Comparison of ENCODE assay signal across 8 cellular contexts in the genomic region with DNA sequence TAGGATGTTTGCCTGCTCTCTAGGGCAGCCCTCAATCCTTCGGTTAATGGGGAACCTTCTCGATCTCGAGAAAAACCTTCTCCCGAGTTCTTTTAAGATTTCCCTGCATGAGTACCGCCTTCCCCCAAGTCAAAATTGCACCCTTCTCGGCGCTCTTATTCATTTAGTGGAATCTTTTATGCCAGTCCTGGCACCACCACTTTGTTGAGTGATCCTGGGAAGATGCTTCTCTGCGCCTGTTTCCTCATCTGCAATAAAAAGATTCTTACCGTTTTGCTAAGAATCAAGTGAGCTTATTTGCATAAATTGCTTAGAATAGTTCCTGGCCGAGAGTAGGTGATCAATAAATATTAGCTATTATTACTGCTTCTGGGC. TPM values are rescaled to one million over a fixed set of nuclear protein-coding genes. Genes with fewer than 3 reads are reported as not detected.
DNase-seq lines count a peak whose midpoint lies in the region; ATAC-seq, FAIRE-seq and TF ChIP-seq lines count a peak whose summit lies in the region.

No MANE protein-coding gene starts in this region.

- no peak for DNase-seq in Panc1 (ENCODE audit: low read depth, low spot score)
- no peak for DNase-seq in esophagus muscularis mucosa (ENCODE audit: extremely low spot score)
- no peak for DNase-seq in omental fat pad (ENCODE audit: low spot score)
- no peak for DNase-seq in GM12892 (ENCODE audit: insufficient read length)
- DNase-seq in NCI-H1105 treated with DMSO at 0.1 percent for 48 hours (lab: John Stamatoyannopoulos, UW), result no peak
- no peak for DNase-seq in GM10248 (ENCODE audit: extremely low spot score)

- WGBS in esophagus muscularis mucosa, result 2% methylated on average over 10 of the region's 10 CpGs

- H3K4me1 ChIP-seq in Panc1 (ENCODE audit: control insufficient read depth, insufficient read depth, low read length) (peaks cover 25% of the 10 kb centered on the region), esophagus muscularis mucosa (peaks cover 41 to 58% (median 52%) of the 10 kb centered on the region in 4 donors), rectal smooth muscle tissue (ENCODE audit: control insufficient read depth, insufficient read depth, low read length) (peaks cover 6% of the 10 kb centered on the region)

- H3K36me3 ChIP-seq in Panc1 (ENCODE audit: control insufficient read depth, insufficient read depth, low read length), result peaks cover 4% of the 10 kb centered on the region; the same call in 1 of the 2 replicates
- peaks cover 0 to 5% (median 2%) of the 10 kb centered on the region in 4 donors for H3K36me3 ChIP-seq in esophagus muscularis mucosa
- no peaks in the 10 kb centered on the region for H3K36me3 ChIP-seq in rectal smooth muscle tissue (ENCODE audit: control insufficient read depth, insufficient read depth, low read length)

- no peak for TF ChIP-seq EP300 in esophagus muscularis mucosa (IDR thresholded peaks at IDR 0.05)

- no TSS peak for BruUV-seq in Panc1 (replicated peaks; lab: Mats Ljungman, UMichigan)

- ATAC-seq in Panc1 (no peak), omental fat pad (ENCODE audit: low FRiP score) (no peak)

- H3K4me3 ChIP-seq in GM08714 (ENCODE audit: low read length) (peak overlapping the region; percentile 98), Panc1 (ENCODE audit: low read depth in 2 of 2, low read length in 2 of 2) (peak overlapping the region; percentile 87 to 96), esophagus muscularis mucosa (peak overlapping the region; percentile 77 to 99 (median 90)), rectal smooth muscle tissue (ENCODE audit: low read length) (peak overlapping the region; percentile 98)

- peak overlapping the region; percentile 91 for H3K9ac ChIP-seq in rectal smooth muscle tissue (ENCODE audit: low read length)

- H3K27ac ChIP-seq in Panc1 (ENCODE audit: low read length), result peak overlapping the region; percentile 99
- peak overlapping the region; percentile 82 to 92 (median 90) for H3K27ac ChIP-seq in esophagus muscularis mucosa (replicated peaks in 1 of 4)
- H3K27ac ChIP-seq in rectal smooth muscle tissue (ENCODE audit: low read depth, low read length), result no peak overlapping the region

- intact Hi-C loops in Panc1 (cut with micrococcal nuclease; ENCODE audit: unreplicated experiment) (no loop called here), esophagus muscularis mucosa (cut with DNase I) (no loop called here)

- in situ Hi-C loops in Panc1 (cut with HindIII; ENCODE audit: low pct_unique_long_range_greater_than_20kb, low sequenced_read_pairs), result no loop called here

- no peak for TF ChIP-seq POLR2A in esophagus muscularis mucosa (IDR thresholded peaks at IDR 0.05; ENCODE audit: low read depth)
- TF ChIP-seq POLR2A in GM12892 (IDR thresholded peaks at IDR 0.05; ENCODE audit: low read depth, low read length), result no peak

- POLR2A ChIA-PET in Panc1 (lab: Charles Lee) (no interaction called here), GM10248 (lab: Yijun Ruan, JAX) (no interaction called here)

- FAIRE-seq in GM12892 (lab: Jason Lieb, UNC), result no peak

- CTCF ChIA-PET in Panc1 (lab: Charles Lee) (interaction anchor here (0.7 kb wide), 1 partner anchor 167 kb away, joined by 5 read pairs; no protein-coding TSS in a partner anchor), GM10248 (lab: Yijun Ruan, JAX) (interaction anchor here (1.0 to 2.0 kb wide), 4 partner anchors 13 to 265 kb away, joined by 3 to 7 read pairs (median 4); no protein-coding TSS in a partner anchor)

- H3K27me3 ChIP-seq in Panc1 (ENCODE audit: control insufficient read depth, insufficient read depth, low read length), result no peaks in the 10 kb centered on the region
- no peaks in the 10 kb centered on the region for H3K27me3 ChIP-seq in esophagus muscularis mucosa
- H3K27me3 ChIP-seq in rectal smooth muscle tissue (ENCODE audit: control insufficient read depth, insufficient read depth, low read length), result no peaks in the 10 kb centered on the region

- no peak for TF ChIP-seq CTCF in Panc1 (IDR thresholded peaks at IDR 0.05)
- TF ChIP-seq CTCF in esophagus muscularis mucosa (IDR thresholded peaks at IDR 0.05), result no peak
- no peak for TF ChIP-seq CTCF in omental fat pad (IDR thresholded peaks at IDR 0.05)
- TF ChIP-seq CTCF in GM10248 (IDR thresholded peaks at IDR 0.05; ENCODE audit: control extremely low read depth, extremely low read depth, low read depth, missing control alignments), result no peak

- H3K9me3 ChIP-seq in Panc1 (ENCODE audit: control insufficient read depth, insufficient read depth, low read depth, low read length) (no peaks in the 10 kb centered on the region), esophagus muscularis mucosa (no peaks in the 10 kb centered on the region)

RNA-seq across cellular contexts. Expression of a gene that starts 0.7 kb away (rescaled TPM):
- total RNA-seq in Panc1 (2021; ENCODE audit: unreplicated experiment), result 253 TPM
- 200 TPM for polyA plus RNA-seq in Panc1 (2012; ENCODE audit: insufficient read length)
- 100 to 1,000 TPM in 2 of 4 donors, 10 to 100 TPM in 2; 83.1 to 105 (median 99.8) TPM for total RNA-seq in esophagus muscularis mucosa
- total RNA-seq in omental fat pad, result 100 to 1,000 TPM; 103 to 137 (median 124) TPM
- polyA plus RNA-seq in GM12892 (2012; ENCODE audit: missing spikeins), result 57.4 TPM

RNA-seq across cellular contexts. Expression of a gene that starts 48.1 kb away (rescaled TPM):
- total RNA-seq in Panc1 (2021; ENCODE audit: unreplicated experiment), result 266 TPM
- 692 TPM for polyA plus RNA-seq in Panc1 (2012; ENCODE audit: insufficient read length)
- 100 to 1,000 TPM; 101 to 153 (median 134) TPM for total RNA-seq in esophagus muscularis mucosa
- total RNA-seq in omental fat pad, result 100 to 1,000 TPM; 221 to 387 (median 302) TPM
- polyA plus RNA-seq in GM12892 (2012; ENCODE audit: missing spikeins), result 230 TPM

RNA-seq across cellular contexts. Expression of a gene that starts 53.8 kb away (rescaled TPM):
- total RNA-seq in Panc1 (2021; ENCODE audit: unreplicated experiment) (0.23 TPM), esophagus muscularis mucosa (not detected), omental fat pad (not detected)
- polyA plus RNA-seq in Panc1 (2012; ENCODE audit: insufficient read length), result 0.48 TPM
- not detected for polyA plus RNA-seq in GM12892 (2012; ENCODE audit: missing spikeins)
